ENCODE assay signal across 1 cellular context in genomic region chr1:235409045-235409820, GRCh38.
TF ChIP-seq lines count a peak whose summit lies in the region.

No MANE protein-coding gene starts in this region.

TF ChIP-seq in IMR-90, 13 proteins besides CTCF, POLR2A, EP300 and RAD21:
- TF ChIP-seq, protein P1, sequence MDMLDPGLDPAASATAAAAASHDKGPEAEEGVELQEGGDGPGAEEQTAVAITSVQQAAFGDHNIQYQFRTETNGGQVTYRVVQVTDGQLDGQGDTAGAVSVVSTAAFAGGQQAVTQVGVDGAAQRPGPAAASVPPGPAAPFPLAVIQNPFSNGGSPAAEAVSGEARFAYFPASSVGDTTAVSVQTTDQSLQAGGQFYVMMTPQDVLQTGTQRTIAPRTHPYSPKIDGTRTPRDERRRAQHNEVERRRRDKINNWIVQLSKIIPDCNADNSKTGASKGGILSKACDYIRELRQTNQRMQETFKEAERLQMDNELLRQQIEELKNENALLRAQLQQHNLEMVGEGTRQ (IDR thresholded peaks at IDR 0.05; ENCODE audit: low read depth, low read length) = no peak
- TF ChIP-seq, protein P2, sequence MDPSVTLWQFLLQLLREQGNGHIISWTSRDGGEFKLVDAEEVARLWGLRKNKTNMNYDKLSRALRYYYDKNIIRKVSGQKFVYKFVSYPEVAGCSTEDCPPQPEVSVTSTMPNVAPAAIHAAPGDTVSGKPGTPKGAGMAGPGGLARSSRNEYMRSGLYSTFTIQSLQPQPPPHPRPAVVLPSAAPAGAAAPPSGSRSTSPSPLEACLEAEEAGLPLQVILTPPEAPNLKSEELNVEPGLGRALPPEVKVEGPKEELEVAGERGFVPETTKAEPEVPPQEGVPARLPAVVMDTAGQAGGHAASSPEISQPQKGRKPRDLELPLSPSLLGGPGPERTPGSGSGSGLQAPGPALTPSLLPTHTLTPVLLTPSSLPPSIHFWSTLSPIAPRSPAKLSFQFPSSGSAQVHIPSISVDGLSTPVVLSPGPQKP (IDR thresholded peaks at IDR 0.05; ENCODE audit: borderline replicate concordance, low read depth, low read length) = no peak
- TF ChIP-seq MAZ (IDR thresholded peaks at IDR 0.05; ENCODE audit: borderline replicate concordance, low read depth, low read length) (no peak), CEBPB (IDR thresholded peaks at IDR 0.05; ENCODE audit: low read depth, low read length) (no peak), BHLHE40 (IDR thresholded peaks at IDR 0.05; ENCODE audit: low read depth, low read length) (no peak), FOS (IDR thresholded peaks at IDR 0.05; ENCODE audit: low read depth, low read length) (no peak), SMC3 (IDR thresholded peaks at IDR 0.05; ENCODE audit: low read depth, low read length) (no peak), NFE2L2 (IDR thresholded peaks at IDR 0.05; ENCODE audit: low read depth, low read length) (no peak), RFX5 (IDR thresholded peaks at IDR 0.05; ENCODE audit: low read depth, low read length) (no peak), MAFK (IDR thresholded peaks at IDR 0.05; ENCODE audit: low read depth, low read length) (no peak), CHD1 (IDR thresholded peaks at IDR 0.05; ENCODE audit: low read depth, low read length) (no peak), MXI1 (IDR thresholded peaks at IDR 0.05; ENCODE audit: borderline replicate concordance, low read depth, low read length) (no peak), RCOR1 (IDR thresholded peaks at IDR 0.05; ENCODE audit: insufficient replicate concordance, low read length) (no peak)
